ENCODE assay signal across 8 cellular contexts in genomic region chr10:27998954-27999275, GRCh38. TPM values are rescaled to one million over a fixed set of nuclear protein-coding genes. Genes with fewer than 3 reads are reported as not detected.
DNase-seq lines count a peak whose midpoint lies in the region; ATAC-seq and TF ChIP-seq lines count a peak whose summit lies in the region.

TSS of gene ODAD2 (minus strand) at chr10:27999079. CDS start at chr10:27995142, 3,937 bp downstream.

- CTCF ChIA-PET in activated CD4-positive, alpha-beta T cell treated with anti-CD3 and anti-CD28 coated beads for 36 hours (lab: Charles Lee) = no interaction called here

- no peaks in the 10 kb centered on the region for H3K9me3 Mint-ChIP-seq in activated CD4-positive, alpha-beta T cell treated with anti-CD3 and anti-CD28 coated beads for 36 hours (ENCODE audit: low read depth)
- H3K9me3 Mint-ChIP-seq in activated naive CD8-positive, alpha-beta T cell treated with anti-CD3 and anti-CD28 coated beads for 36 hours = no peaks in the 10 kb centered on the region

- POLR2A ChIA-PET in activated CD4-positive, alpha-beta T cell treated with anti-CD3 and anti-CD28 coated beads for 36 hours (lab: Charles Lee) = no interaction called here

- H3K27ac ChIP-seq in layer of hippocampus (ENCODE audit: low read depth, low read length) (peak within 1 kb of the TSS; percentile 21), stomach smooth muscle (ENCODE audit: low read length) (peak within 1 kb of the TSS; percentile 67)

- peak within 1 kb of the TSS; percentile 84 to 85 for H3K9ac ChIP-seq in stomach smooth muscle (ENCODE audit: low read length in 2 of 2)

- H3K27me3 Mint-ChIP-seq in activated CD4-positive, alpha-beta T cell treated with anti-CD3 and anti-CD28 coated beads for 36 hours = peaks cover 34% of the 10 kb centered on the region
- peaks cover 65% of the 10 kb centered on the region for H3K27me3 Mint-ChIP-seq in activated naive CD8-positive, alpha-beta T cell treated with anti-CD3 and anti-CD28 coated beads for 36 hours

- H3K4me3 Mint-ChIP-seq in activated CD4-positive, alpha-beta T cell treated with anti-CD3 and anti-CD28 coated beads for 36 hours = peak within 1 kb of the TSS; percentile 72
- peak within 1 kb of the TSS; percentile 85 for H3K4me3 Mint-ChIP-seq in activated naive CD8-positive, alpha-beta T cell treated with anti-CD3 and anti-CD28 coated beads for 36 hours

- H3K36me3 Mint-ChIP-seq in activated CD4-positive, alpha-beta T cell treated with anti-CD3 and anti-CD28 coated beads for 36 hours (ENCODE audit: low read depth) = no peaks in the 10 kb centered on the region
- H3K36me3 Mint-ChIP-seq in activated naive CD8-positive, alpha-beta T cell treated with anti-CD3 and anti-CD28 coated beads for 36 hours = no peaks in the 10 kb centered on the region

- no peaks in the 10 kb centered on the region for H3K27me3 ChIP-seq in layer of hippocampus (ENCODE audit: control insufficient read depth, insufficient read depth, low read length)
- no peaks in the 10 kb centered on the region for H3K27me3 ChIP-seq in stomach smooth muscle (ENCODE audit: control insufficient read depth in 1 of 2, insufficient read depth in 2 of 2, low read length in 2 of 2)

- ATAC-seq in activated CD4-positive, alpha-beta T cell treated with anti-CD3 and anti-CD28 coated beads for 36 hours = no peak
- ATAC-seq in GM21367 (IDR thresholded peaks at IDR 0.05; ENCODE audit: unreplicated experiment) = no peak

- intact Hi-C loops in activated CD4-positive, alpha-beta T cell treated with anti-CD3 and anti-CD28 coated beads for 36 hours (cut with DNase I, micrococcal nuclease) = loop anchor here in 1 of 2 experiments (5.0 kb wide), 2 partner anchors 243 to 257 kb away; no protein-coding TSS in a partner anchor

- peaks cover 10% of the 10 kb centered on the region for H3K4me1 Mint-ChIP-seq in activated CD4-positive, alpha-beta T cell treated with anti-CD3 and anti-CD28 coated beads for 36 hours
- H3K4me1 Mint-ChIP-seq in activated naive CD8-positive, alpha-beta T cell treated with anti-CD3 and anti-CD28 coated beads for 36 hours = peaks cover 9% of the 10 kb centered on the region

- peaks cover 6% of the 10 kb centered on the region for H3K4me1 ChIP-seq in stomach smooth muscle (ENCODE audit: control insufficient read depth, insufficient read depth, low read length)

- DNase-seq in activated CD4-positive, alpha-beta T cell treated with anti-CD3 and anti-CD28 coated beads for 36 hours = no peak
- no peak for DNase-seq in activated CD4-positive, alpha-beta T cell treated with anti-CD3 and anti-CD28 coated beads, Interleukin-2, amount 50 U/mL, for 48 hours
- no peak for DNase-seq in activated naive CD8-positive, alpha-beta T cell treated with anti-CD3 and anti-CD28 coated beads for 36 hours
- no peak for DNase-seq in NCI-H1694 (lab: John Stamatoyannopoulos, UW)
- no peak for DNase-seq in GM20000 (ENCODE audit: low spot score)

- no peaks in the 10 kb centered on the region for H3K9me3 ChIP-seq in stomach smooth muscle (ENCODE audit: control insufficient read depth in 2 of 2, low read length in 2 of 2)

- no peaks in the 10 kb centered on the region for H3K36me3 ChIP-seq in stomach smooth muscle (ENCODE audit: control insufficient read depth in 2 of 2, insufficient read depth in 2 of 2, low read length in 2 of 2)

- H3K27ac Mint-ChIP-seq in activated CD4-positive, alpha-beta T cell treated with anti-CD3 and anti-CD28 coated beads for 36 hours = peak within 1 kb of the TSS; percentile 7
- H3K27ac Mint-ChIP-seq in activated naive CD8-positive, alpha-beta T cell treated with anti-CD3 and anti-CD28 coated beads for 36 hours = no peak within 1 kb of the TSS

- H3K4me3 ChIP-seq in stomach smooth muscle (ENCODE audit: low read length in 2 of 2) = peak within 1 kb of the TSS; percentile 84 to 88

- no peak for TF ChIP-seq CTCF in GM20000 (IDR thresholded peaks at IDR 0.05; ENCODE audit: extremely low read depth, missing control alignments)

RNA-seq across cellular contexts. Expression of gene ODAD2, which starts in this region (rescaled TPM):
- total RNA-seq in activated CD4-positive, alpha-beta T cell treated with anti-CD3 and anti-CD28 coated beads for 36 hours = under 1 TPM in 1 of 2 experiments, not detected in 1; 0.23 TPM
- total RNA-seq in activated naive CD8-positive, alpha-beta T cell treated with anti-CD3 and anti-CD28 coated beads for 36 hours = under 1 TPM; 0.56 to 0.62 TPM
